ENCODE assay signal across 8 cellular contexts in genomic region chr17:43125133-43125966, GRCh38. TPM values are rescaled to one million over a fixed set of nuclear protein-coding genes. Genes with fewer than 3 reads are reported as not detected.
DNase-seq lines count a peak whose midpoint lies in the region; ATAC-seq, FAIRE-seq and TF ChIP-seq lines count a peak whose summit lies in the region.

BRCA1 (minus strand) TSS chr17:43125364; CDS start chr17:43124096, 1,268 bp downstream.

- no peaks in the 10 kb centered on the region for H4K20me1 ChIP-seq in keratinocyte (ENCODE audit: control insufficient read depth, extremely low read depth, insufficient read depth, low read length)

- H3K79me2 ChIP-seq in keratinocyte (ENCODE audit: control insufficient read depth, insufficient read depth, low read length): peaks cover 35% of the 10 kb centered on the region

- H3K9me3 ChIP-seq in keratinocyte (ENCODE audit: control insufficient read depth, low read depth, low read length): no peaks in the 10 kb centered on the region

- peak; percentile 93 for ATAC-seq in GM19035 (IDR thresholded peaks at IDR 0.05; ENCODE audit: unreplicated experiment)
- peak; percentile 98 for ATAC-seq in HG03354 (IDR thresholded peaks at IDR 0.05; ENCODE audit: poor library complexity, severe bottlenecking, unreplicated experiment)
- peak; percentile 100 for ATAC-seq in activated CD4-positive, CD25-positive, alpha-beta regulatory T cell treated with anti-CD3 and anti-CD28 coated beads, Interleukin-2, amount 50 U/mL, for 24 hours

- H3K36me3 ChIP-seq in keratinocyte (ENCODE audit: control insufficient read depth in 2 of 2, extremely low read depth in 1 of 2, insufficient read depth in 2 of 2, low read length in 2 of 2): no peaks in the 10 kb centered on the region

- DNase-seq in AG09319 (ENCODE audit: extremely low read depth, low read depth) (peak; percentile 97), NCI-H446 treated with DMSO at 0.1 percent for 48 hours (lab: John Stamatoyannopoulos, UW) (peak; percentile 98), cerebellum (ENCODE audit: low spot score) (peak; percentile 100), keratinocyte (ENCODE audit: low read depth, low spot score) (peak; percentile 92)
- DNase-seq in stimulated activated CD4-positive, alpha-beta T cell treated with anti-CD3 and anti-CD28 coated beads, Interleukin-15, amount 100 ng/mL, for 1 hour (ENCODE audit: low read depth in 1 of 2, low spot score in 1 of 2): peak; percentile 78 to 83

- dilution Hi-C loops in keratinocyte (cut with MboI; ENCODE audit: extremely low pct_ligation_motif_present, low sequenced_read_pairs): no loop called here

- FAIRE-seq in keratinocyte (lab: Jason Lieb, UNC): peak; percentile 94

- H3K4me2 ChIP-seq in keratinocyte (ENCODE audit: control insufficient read depth, extremely low read depth, insufficient read depth, low read depth, low read length): peak within 1 kb of the TSS; percentile 94

- H3K4me3 ChIP-seq in keratinocyte (ENCODE audit: control insufficient read depth in 2 of 3, extremely low read depth in 1 of 3, insufficient read depth in 2 of 3, low read depth in 1 of 3, low read length in 3 of 3): peak within 1 kb of the TSS; percentile 56 to 92 (median 90)

- H3K27ac ChIP-seq in keratinocyte (ENCODE audit: control insufficient read depth, insufficient read depth, low read length): peak within 1 kb of the TSS; percentile 97

- TF ChIP-seq CTCF in AG09319 (IDR thresholded peaks at IDR 0.05; ENCODE audit: low read depth, low read length): no peak
- TF ChIP-seq CTCF in keratinocyte (optimal IDR thresholded peaks at IDR 0.05 in 1 of 3, IDR thresholded peaks at IDR 0.05 in 1 of 3, conservative IDR thresholded peaks at IDR 0.05 in 1 of 3; ENCODE audit: extremely low read depth in 1 of 3, insufficient read depth in 2 of 3, low read length in 3 of 3): no peak

- H3K9ac ChIP-seq in keratinocyte (ENCODE audit: control insufficient read depth, extremely low read depth, insufficient read depth, low read length): peak within 1 kb of the TSS; percentile 94

- H2AFZ ChIP-seq in keratinocyte (ENCODE audit: control insufficient read depth, low read length): peak within 1 kb of the TSS; percentile 87

- H3K9me1 ChIP-seq in keratinocyte (ENCODE audit: control insufficient read depth, extremely low read depth, insufficient read depth, low read length): no peaks in the 10 kb centered on the region

- H3K27me3 ChIP-seq in keratinocyte (ENCODE audit: control insufficient read depth, extremely low read depth, insufficient read depth, low read length): no peaks in the 10 kb centered on the region

- H3K4me1 ChIP-seq in keratinocyte (ENCODE audit: control insufficient read depth, extremely low read depth, insufficient read depth, low read length): peaks cover 33% of the 10 kb centered on the region

RNA-seq across cellular contexts. Expression of gene BRCA1, which starts in this region (rescaled TPM):
- total RNA-seq in cerebellum: 20.1 TPM
- 11.1 to 17.2 TPM (median 15.8 TPM) in 3 replicates for polyA plus RNA-seq in keratinocyte
- 3.3 TPM for polyA plus RNA-seq in keratinocyte (2011; ENCODE audit: low read depth)
- 8.1 and 8.9 TPM in 2 replicates for polyA plus RNA-seq in keratinocyte (2011; cell fraction: cytosol; rRNA removed)
- 13.8 and 14.1 TPM in 2 replicates for polyA plus RNA-seq in keratinocyte (2011; cell fraction: nucleus; rRNA removed)
- 1.4 and 14.2 TPM in 2 replicates for polyA plus RNA-seq in keratinocyte (2012; ENCODE audit: low replicate concordance)
- polyA minus RNA-seq in keratinocyte: 16.0 to 55.6 TPM (median 51.1 TPM) in 3 replicates
- polyA minus RNA-seq in keratinocyte (2011; cell fraction: cytosol; rRNA and poly(A)+ RNA removed): 10.0 TPM
- polyA minus RNA-seq in keratinocyte (2011; cell fraction: nucleus; rRNA and poly(A)+ RNA removed): 9.3 and 20.8 TPM in 2 replicates

Comparison
In these comparisons a context has a peak if more than half of its experiments do, and no peak if none do; other contexts are left out.
1. Peak in every context shown above with its lines: DNase-seq, ATAC-seq, H3K4me3 ChIP-seq and H3K27ac ChIP-seq.